1 cellular context compared by ENCODE assay signal in the genomic region with DNA sequence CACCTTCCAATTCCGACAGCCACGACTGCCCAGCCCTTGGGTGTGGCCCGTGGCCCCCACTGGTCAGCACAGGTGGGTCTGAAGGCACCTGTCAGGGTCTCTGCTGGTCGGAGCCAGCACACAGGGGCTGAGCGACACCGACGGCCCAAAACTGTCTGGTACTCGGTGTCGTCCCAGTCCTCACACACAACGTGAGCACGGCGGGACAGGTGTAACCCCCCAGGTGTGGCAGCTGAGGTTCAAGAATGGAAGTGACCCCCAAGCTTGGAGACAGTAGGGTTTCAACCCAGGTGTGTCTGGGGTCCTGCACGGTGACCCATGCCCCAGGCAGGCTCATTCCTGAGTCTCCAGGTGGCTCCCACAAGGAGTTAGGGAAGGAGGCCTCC.
TF ChIP-seq lines count a peak whose summit lies in the region.

No MANE protein-coding gene starts in this region.

TF ChIP-seq in endothelial cell of umbilical vein, 7 proteins besides CTCF, POLR2A, EP300 and RAD21:
- TF ChIP-seq, protein P1, sequence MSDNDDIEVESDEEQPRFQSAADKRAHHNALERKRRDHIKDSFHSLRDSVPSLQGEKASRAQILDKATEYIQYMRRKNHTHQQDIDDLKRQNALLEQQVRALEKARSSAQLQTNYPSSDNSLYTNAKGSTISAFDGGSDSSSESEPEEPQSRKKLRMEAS (IDR thresholded peaks at IDR 0.05; ENCODE audit: insufficient read depth, insufficient read length) = no peak
- TF ChIP-seq MYC (IDR thresholded peaks at IDR 0.05; ENCODE audit: low read depth, low read length) (no peak), POLR2AphosphoS5 (IDR thresholded peaks at IDR 0.05; ENCODE audit: insufficient read depth, low read depth, low read length) (no peak), EZH2 (IDR thresholded peaks at IDR 0.05; ENCODE audit: borderline replicate concordance, low read depth, low read length, severe bottlenecking) (no peak), FOS (IDR thresholded peaks at IDR 0.05; ENCODE audit: borderline replicate concordance, insufficient read depth, low read length) (no peak), GATA2 (IDR thresholded peaks at IDR 0.05; ENCODE audit: insufficient read depth, insufficient read length, low read depth, low read length) (no peak), JUN (IDR thresholded peaks at IDR 0.05; ENCODE audit: borderline replicate concordance, insufficient read depth, insufficient read length, low read depth) (no peak)
